ENCODE assay signal across 20 cellular contexts in the genomic region with DNA sequence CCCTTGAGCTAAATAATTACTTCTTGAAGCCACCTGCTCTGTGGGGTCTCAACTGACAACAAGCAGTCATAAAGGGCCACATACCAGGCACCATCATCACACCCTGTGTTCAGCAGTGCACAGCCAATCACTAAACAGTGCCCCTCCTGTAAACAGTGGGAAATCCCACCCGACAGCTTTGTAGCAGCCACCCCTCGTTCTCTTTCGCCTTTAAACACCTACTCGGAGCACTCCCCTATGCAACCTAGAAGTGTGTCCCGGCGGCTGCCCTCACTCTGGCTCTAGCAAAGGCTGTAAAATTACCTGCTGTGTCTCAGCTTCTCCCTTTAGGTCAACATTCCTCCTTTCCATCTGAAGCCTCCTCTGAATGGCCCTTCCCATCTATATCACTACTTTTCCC.
DNase-seq lines count a peak whose midpoint lies in the region; ATAC-seq and TF ChIP-seq lines count a peak whose summit lies in the region.
"Had no signal": no experiment of that assay in that cellular context is flagged by ENCODE, and none has a peak within 500 bp of the region (broad histone marks: within the 10 kb centered on the region; RNA-seq: fewer than 3 reads in every experiment).

No MANE protein-coding gene starts in this region.

- H3K27ac Mint-ChIP-seq in endothelial cell (ENCODE audit: unreplicated experiment), result no peak overlapping the region
- no peak overlapping the region for H3K27ac Mint-ChIP-seq in GM23338
- no peak overlapping the region for H3K27ac Mint-ChIP-seq in natural killer cell treated with Interleukin-12 subunit alpha and Interleukin-12 subunit beta and Interleukin-15 and Interleukin-18, amount 100 ng/mL, for 72 hours
- H3K27ac Mint-ChIP-seq: B cell; CD4-positive, alpha-beta memory T cell had no signal

- peak overlapping the region; percentile 19 for H3K18ac ChIP-seq in neuronal stem cell (ENCODE audit: low read length)

- peak overlapping the region; percentile 27; the same call in 1 of the 2 replicates for H3K9ac ChIP-seq in BLaER1
- H3K9ac ChIP-seq in neuronal stem cell (ENCODE audit: low read depth, low read length, poor library complexity), result no peak overlapping the region

- H4K91ac ChIP-seq in neuronal stem cell (ENCODE audit: low read depth, low read length, poor library complexity), result no peak overlapping the region

- H3K27me3 Mint-ChIP-seq in endothelial cell (ENCODE audit: unreplicated experiment) (peaks cover 20% of the 10 kb centered on the region), GM23338 (ENCODE audit: insufficient read depth, low read depth, poor library complexity) (peaks cover 4% of the 10 kb centered on the region)
- peaks cover 10 to 13% of the 10 kb centered on the region in 2 donors for H3K27me3 Mint-ChIP-seq in natural killer cell treated with Interleukin-12 subunit alpha and Interleukin-12 subunit beta and Interleukin-15 and Interleukin-18, amount 100 ng/mL, for 72 hours
- H3K27me3 Mint-ChIP-seq: B cell; CD4-positive, alpha-beta memory T cell had no signal

- H3K4me1 ChIP-seq in BLaER1 (peaks cover 94% of the 10 kb centered on the region), neuronal stem cell (ENCODE audit: control insufficient read depth in 2 of 2, insufficient read depth in 1 of 2, low read depth in 1 of 2, low read length in 2 of 2) (peaks cover 0 to 9% of the 10 kb centered on the region in 2 donors), GM23338 (ENCODE audit: insufficient read depth) (no peaks in the 10 kb centered on the region)

- H3K36me3 Mint-ChIP-seq in endothelial cell (ENCODE audit: low read depth, unreplicated experiment), result peaks cover 25% of the 10 kb centered on the region
- H3K36me3 Mint-ChIP-seq in GM23338 (ENCODE audit: low read depth), result peaks cover 34% of the 10 kb centered on the region
- H3K36me3 Mint-ChIP-seq in natural killer cell treated with Interleukin-12 subunit alpha and Interleukin-12 subunit beta and Interleukin-15 and Interleukin-18, amount 100 ng/mL, for 72 hours, result no peaks in the 10 kb centered on the region
- H3K36me3 Mint-ChIP-seq: CD4-positive, alpha-beta memory T cell had no signal

- peaks cover 74% of the 10 kb centered on the region for H3K9me3 Mint-ChIP-seq in endothelial cell (ENCODE audit: unreplicated experiment)
- peaks cover 94% of the 10 kb centered on the region for H3K9me3 Mint-ChIP-seq in GM23338
- no peaks in the 10 kb centered on the region for H3K9me3 Mint-ChIP-seq in natural killer cell treated with Interleukin-12 subunit alpha and Interleukin-12 subunit beta and Interleukin-15 and Interleukin-18, amount 100 ng/mL, for 72 hours

- no peaks in the 10 kb centered on the region for H3K79me1 ChIP-seq in neuronal stem cell (ENCODE audit: low read depth, low read length)

- H2BK120ac ChIP-seq in neuronal stem cell (ENCODE audit: low read depth, low read length), result no peak overlapping the region

- no peak overlapping the region for H4K8ac ChIP-seq in neuronal stem cell (ENCODE audit: low read depth, low read length)

- H4K20me1 ChIP-seq in BLaER1 (no peaks in the 10 kb centered on the region), GM23338 (replicated peaks; ENCODE audit: insufficient read depth) (no peaks in the 10 kb centered on the region)

- H3K4me1 Mint-ChIP-seq in endothelial cell (ENCODE audit: unreplicated experiment), result no peaks in the 10 kb centered on the region
- no peaks in the 10 kb centered on the region for H3K4me1 Mint-ChIP-seq in GM23338
- no peaks in the 10 kb centered on the region for H3K4me1 Mint-ChIP-seq in natural killer cell treated with Interleukin-12 subunit alpha and Interleukin-12 subunit beta and Interleukin-15 and Interleukin-18, amount 100 ng/mL, for 72 hours (ENCODE audit: low read depth in 2 of 2)
- H3K4me1 Mint-ChIP-seq: B cell; CD4-positive, alpha-beta memory T cell had no signal

- no peak overlapping the region for H2BK5ac ChIP-seq in neuronal stem cell (ENCODE audit: low read length)

- no peaks in the 10 kb centered on the region for H3K79me2 ChIP-seq in GM23338 (replicated peaks; ENCODE audit: insufficient read depth)

- no CpG with 5 or more reads among the region's 6 CpGs for WGBS in neuronal stem cell (ENCODE audit: extremely low coverage in 2 of 2, insufficient read length in 2 of 2, insufficient replicate concordance in 1 of 2), 2 donors

- no peaks in the 10 kb centered on the region for H3K9me3 ChIP-seq in BLaER1
- H3K9me3 ChIP-seq in neuronal stem cell (replicated peaks in 1 of 2; ENCODE audit: control insufficient read depth in 2 of 2, insufficient read depth in 1 of 2, low read depth in 1 of 2, low read length in 2 of 2), result no peaks in the 10 kb centered on the region

- TF ChIP-seq CTCF in endothelial cell (IDR thresholded peaks at IDR 0.05; ENCODE audit: unreplicated experiment), result no peak
- TF ChIP-seq CTCF in GM23338 (conservative IDR thresholded peaks at IDR 0.05; ENCODE audit: low read depth in 2 of 2), result no peak

- no peak for ATAC-seq in GM23338
- ATAC-seq in natural killer cell treated with Interleukin-12 subunit alpha and Interleukin-12 subunit beta and Interleukin-15 and Interleukin-18, amount 100 ng/mL, for 72 hours, result no peak
- ATAC-seq in GM21528 (IDR thresholded peaks at IDR 0.05; ENCODE audit: low FRiP score, unreplicated experiment), result no peak
- ATAC-seq: GM12878 had no signal

- H2AFZ ChIP-seq in neuronal stem cell (ENCODE audit: low read length), result no peak overlapping the region
- no peak overlapping the region for H2AFZ ChIP-seq in GM23338

- H3K14ac ChIP-seq in neuronal stem cell (ENCODE audit: low read length), result peak overlapping the region; percentile 74

- DNase-seq in NCI-H1417 (lab: John Stamatoyannopoulos, UW), result peak in 2 of 3 experiments; percentile 3
- no peak for DNase-seq in NCI-H1417 treated with DMSO at 0.1 percent for 48 hours (lab: John Stamatoyannopoulos, UW)
- DNase-seq in endothelial cell (ENCODE audit: low spot score), result no peak
- no peak for DNase-seq in neuronal stem cell (ENCODE audit: low spot score)
- no peak for DNase-seq in GM23338 (ENCODE audit: low spot score)
- DNase-seq in natural killer cell treated with Interleukin-12 subunit alpha and Interleukin-12 subunit beta and Interleukin-15 and Interleukin-18, amount 100 ng/mL, for 72 hours (ENCODE audit: low spot score), result no peak
- DNase-seq: CD4-positive, alpha-beta memory T cell; DND-41; GDM1; GOT3; NCI-H2081; NCI-H226; NCI-H524 treated with DMSO at 0.1 percent for 48 hours; OCI-M1; SIG-M5 had no signal

- H2BK12ac ChIP-seq in neuronal stem cell (ENCODE audit: low read length), result no peak overlapping the region

- H3K36me3 ChIP-seq in BLaER1 (peaks cover 25% of the 10 kb centered on the region), neuronal stem cell (replicated peaks in 1 of 2; ENCODE audit: control insufficient read depth in 2 of 2, insufficient read depth in 2 of 2, low read length in 2 of 2) (peaks cover 0 to 3% of the 10 kb centered on the region in 2 donors), GM23338 (ENCODE audit: insufficient read depth) (no peaks in the 10 kb centered on the region; the same call in 1 of the 2 replicates)

- no peak overlapping the region for H3K4me3 ChIP-seq in BLaER1
- no peak overlapping the region for H3K4me3 ChIP-seq in neuronal stem cell (ENCODE audit: low read length in 2 of 2)
- H3K4me3 ChIP-seq in GM23338, result no peak overlapping the region
- H3K4me3 ChIP-seq: GM12878 had no signal

- H3K4me3 Mint-ChIP-seq in endothelial cell (ENCODE audit: unreplicated experiment) (peak overlapping the region; percentile 37), GM23338 (no peak overlapping the region)
- no peak overlapping the region for H3K4me3 Mint-ChIP-seq in natural killer cell treated with Interleukin-12 subunit alpha and Interleukin-12 subunit beta and Interleukin-15 and Interleukin-18, amount 100 ng/mL, for 72 hours
- H3K4me3 Mint-ChIP-seq: B cell had no signal

- H3K4me2 ChIP-seq in BLaER1 (peak overlapping the region; percentile 77), neuronal stem cell (ENCODE audit: insufficient read depth, low read length, poor library complexity, severe bottlenecking) (no peak overlapping the region), GM23338 (no peak overlapping the region)

- no peak overlapping the region for H3K4ac ChIP-seq in neuronal stem cell (ENCODE audit: low read length)

- H2BK15ac ChIP-seq in neuronal stem cell (ENCODE audit: low read length), result no peak overlapping the region

- H3F3A ChIP-seq in GM23338 (replicated peaks; ENCODE audit: low read depth), result no peaks in the 10 kb centered on the region

- H3K23ac ChIP-seq in neuronal stem cell (ENCODE audit: low read depth, low read length, poor library complexity), result no peak overlapping the region

- H3K9me2 ChIP-seq in GM23338 (ENCODE audit: insufficient read depth), result no peaks in the 10 kb centered on the region

- peak overlapping the region; percentile 92 for H3K27ac ChIP-seq in BLaER1
- no peak overlapping the region for H3K27ac ChIP-seq in neuronal stem cell (replicated peaks; ENCODE audit: low read length)
- H3K27ac ChIP-seq in GM23338 (ENCODE audit: low read depth), result no peak overlapping the region
- H3K27ac ChIP-seq: 22Rv1 had no signal

- H2AK5ac ChIP-seq in neuronal stem cell (ENCODE audit: low read depth, low read length), result no peak overlapping the region

- H3K27me3 ChIP-seq in BLaER1, result no peaks in the 10 kb centered on the region
- H3K27me3 ChIP-seq in neuronal stem cell (ENCODE audit: control insufficient read depth in 3 of 3, insufficient read depth in 3 of 3, low read depth in 1 of 3, low read length in 3 of 3), result no peaks in the 10 kb centered on the region
- no peaks in the 10 kb centered on the region for H3K27me3 ChIP-seq in GM23338 (ENCODE audit: insufficient read depth)

TF ChIP-seq in GM23338, 12 proteins besides CTCF, POLR2A, EP300 and RAD21 (continues in another document):
- no peak for TF ChIP-seq STAT1 (IDR thresholded peaks at IDR 0.05; ENCODE audit: unreplicated experiment)
- no peak for TF ChIP-seq CREB1 (CRISPR knock-in tag; IDR thresholded peaks at IDR 0.05; ENCODE audit: low read depth)
- TF ChIP-seq NANOG (IDR thresholded peaks at IDR 0.05; ENCODE audit: borderline replicate concordance), result no peak
- TF ChIP-seq POLR2AphosphoS5 (IDR thresholded peaks at IDR 0.05; ENCODE audit: low read depth), result no peak
- TF ChIP-seq EZH2phosphoT487 (IDR thresholded peaks at IDR 0.05; ENCODE audit: unreplicated experiment), result no peak

Comparison
In these comparisons a context has a peak if more than half of its experiments do, and no peak if none do; other contexts are left out.
1. DNase-seq: peak in NCI-H1417 (2 of 3); none in NCI-H1417 treated with DMSO at 0.1 percent for 48 hours (single experiment), endothelial cell (single experiment), neuronal stem cell (single experiment), GM23338 (single experiment) and natural killer cell treated with Interleukin-12 subunit alpha and Interleukin-12 subunit beta and Interleukin-15 and Interleukin-18, amount 100 ng/mL, for 72 hours (single experiment).